18 cellular contexts compared by ENCODE assay signal in genomic region chr5:169871816-169872215, GRCh38.
A peak's percentile ranks its signal among the peaks of the same experiment; 100 is the strongest.
DNase-seq lines count a peak whose midpoint lies in the region; TF ChIP-seq lines count a peak whose summit lies in the region.
"Had no signal": no experiment of that assay in that cellular context is flagged by ENCODE, and none has a peak within 500 bp of the region (broad histone marks: within the 10 kb centered on the region; RNA-seq: fewer than 3 reads in every experiment).

No MANE protein-coding gene starts in this region.

- BruUV-seq in A673 (replicated peaks; lab: Mats Ljungman, UMichigan) (no TSS peak), Caco-2 (replicated peaks; lab: Mats Ljungman, UMichigan) (no TSS peak)

- H3K27ac Mint-ChIP-seq in IgD-negative memory B cell (peak overlapping the region in 2 of 3 donors; percentile 37 to 42), Caco-2 (ENCODE audit: unreplicated experiment) (no peak overlapping the region)
- H3K27ac Mint-ChIP-seq: CD4-positive, alpha-beta memory T cell; GM23338; H9 had no signal

- H3K27ac ChIP-seq in A673 (ENCODE audit: low read depth, low read length, poor library complexity, severe bottlenecking) (no peak overlapping the region), neutrophil (peak overlapping the region; percentile 91)
- H3K27ac ChIP-seq: A549 had no signal

- intact Hi-C loops in A673 (cut with micrococcal nuclease; ENCODE audit: unreplicated experiment): no loop called here
- intact Hi-C loops in Caco-2 (cut with micrococcal nuclease; ENCODE audit: unreplicated experiment): no loop called here

- no peak overlapping the region for H3K4me3 ChIP-seq in A673 (ENCODE audit: low read depth, low read length, poor library complexity, severe bottlenecking)
- H3K4me3 ChIP-seq in astrocyte of the spinal cord (ENCODE audit: low read depth, low read length): no peak overlapping the region
- H3K4me3 ChIP-seq in neutrophil (ENCODE audit: low read depth in 1 of 2, low read length in 1 of 2): no peak overlapping the region
- no peak overlapping the region for H3K4me3 ChIP-seq in Caco-2 (ENCODE audit: low read depth, low read length)
- H3K4me3 ChIP-seq: A549, GM12878, GM23338 had no signal

- H3K4me1 Mint-ChIP-seq in IgD-negative memory B cell: peaks cover 4 to 19% (median 6%) of the 10 kb centered on the region in 3 donors
- no peaks in the 10 kb centered on the region for H3K4me1 Mint-ChIP-seq in Caco-2 (ENCODE audit: low read depth, unreplicated experiment)

- no peak overlapping the region for H3K4me3 Mint-ChIP-seq in IgD-negative memory B cell
- H3K4me3 Mint-ChIP-seq in Caco-2 (ENCODE audit: unreplicated experiment): no peak overlapping the region
- H3K4me3 Mint-ChIP-seq: CD4-positive, alpha-beta memory T cell; GM23338; H9 had no signal

- in situ Hi-C loops in astrocyte of the spinal cord (cut with HindIII; ENCODE audit: low sequenced_read_pairs): no loop called here

- POLR2A ChIA-PET in A673 (lab: Charles Lee; ENCODE audit: low non-redundant PET): no interaction called here
- POLR2A ChIA-PET in Caco-2 (lab: Charles Lee): no interaction called here

- peaks cover 14% of the 10 kb centered on the region for H3K36me3 Mint-ChIP-seq in IgD-negative memory B cell
- H3K36me3 Mint-ChIP-seq in Caco-2 (ENCODE audit: insufficient read depth, unreplicated experiment): no peaks in the 10 kb centered on the region

- no peaks in the 10 kb centered on the region for H3K9me3 Mint-ChIP-seq in IgD-negative memory B cell
- no peaks in the 10 kb centered on the region for H3K9me3 Mint-ChIP-seq in Caco-2 (ENCODE audit: unreplicated experiment)
- H3K9me3 Mint-ChIP-seq: CD4-positive, alpha-beta memory T cell; GM23338; H9 had no signal

- H3K27me3 ChIP-seq in A673 (replicated peaks; ENCODE audit: insufficient read depth, low read depth, low read length, poor library complexity) (no peaks in the 10 kb centered on the region), neutrophil (no peaks in the 10 kb centered on the region), Caco-2 (replicated peaks; ENCODE audit: control insufficient read depth, insufficient read depth, low read length) (no peaks in the 10 kb centered on the region; the same call in 1 of the 2 replicates)

- H3K4me1 ChIP-seq in A673 (ENCODE audit: insufficient read depth, low read length, poor library complexity, severe bottlenecking): no peaks in the 10 kb centered on the region
- H3K4me1 ChIP-seq in neutrophil (ENCODE audit: control insufficient read depth in 1 of 2, insufficient read depth in 1 of 2, low read depth in 1 of 2, low read length in 1 of 2): peaks cover 45 to 55% of the 10 kb centered on the region in 2 experiments
- H3K4me1 ChIP-seq in Caco-2: no peaks in the 10 kb centered on the region
- H3K4me1 ChIP-seq: A549 had no signal

- DNase-seq in A673 (ENCODE audit: low spot score): peak; percentile 16
- peak; percentile 55 for DNase-seq in astrocyte of the spinal cord (ENCODE audit: low read depth, low spot score)
- DNase-seq in NCI-H2227 (lab: John Stamatoyannopoulos, UW; ENCODE audit: unreplicated experiment): no peak
- no peak for DNase-seq in COLO668 (lab: John Stamatoyannopoulos, UW; ENCODE audit: unreplicated experiment)
- DNase-seq in Caco-2: no peak
- DNase-seq: 8988T; C1 segment of cervical spinal cord; CD4-positive, alpha-beta memory T cell; DMS 273 treated with DMSO at 0.1 percent for 48 hours; DMS79; EL; GDM1; H9 had no signal

- H3K9me3 ChIP-seq in A673 (ENCODE audit: low read depth, low read length, poor library complexity, severe bottlenecking) (no peaks in the 10 kb centered on the region), neutrophil (no peaks in the 10 kb centered on the region), Caco-2 (no peaks in the 10 kb centered on the region)
- H3K9me3 ChIP-seq: A549 had no signal

- H3K27me3 Mint-ChIP-seq in IgD-negative memory B cell (no peaks in the 10 kb centered on the region), Caco-2 (ENCODE audit: insufficient read depth, unreplicated experiment) (peaks cover 15% of the 10 kb centered on the region)
- H3K27me3 Mint-ChIP-seq: CD4-positive, alpha-beta memory T cell had no signal

- TF ChIP-seq CTCF in A673 (conservative IDR thresholded peaks at IDR 0.05; ENCODE audit: low read depth, low read length) (no peak), astrocyte of the spinal cord (IDR thresholded peaks at IDR 0.05; ENCODE audit: low read depth, low read length) (no peak), neutrophil (IDR thresholded peaks at IDR 0.05) (no peak), Caco-2 (IDR thresholded peaks at IDR 0.05; ENCODE audit: insufficient read depth in 1 of 2, low read depth in 1 of 2, low read length in 1 of 2, severe bottlenecking in 1 of 2, unreplicated experiment in 1 of 2) (no peak)

- CTCF ChIA-PET in A673 (lab: Charles Lee): no interaction called here
- CTCF ChIA-PET in Caco-2 (lab: Charles Lee): no interaction called here

- H3K36me3 ChIP-seq in A673 (ENCODE audit: insufficient read depth, low read length, poor library complexity, severe bottlenecking) (no peaks in the 10 kb centered on the region), neutrophil (peaks cover 34% of the 10 kb centered on the region), Caco-2 (ENCODE audit: control insufficient read depth, insufficient read depth, low read length) (no peaks in the 10 kb centered on the region)

Comparison
In these comparisons a context has a peak if more than half of its experiments do, and no peak if none do; other contexts are left out.
1. DNase-seq: peak in A673 (single experiment) and astrocyte of the spinal cord (single experiment); none in NCI-H2227 (single experiment), COLO668 (single experiment) and Caco-2 (0 of 2).